1 cellular context compared by ENCODE assay signal in the genomic region with DNA sequence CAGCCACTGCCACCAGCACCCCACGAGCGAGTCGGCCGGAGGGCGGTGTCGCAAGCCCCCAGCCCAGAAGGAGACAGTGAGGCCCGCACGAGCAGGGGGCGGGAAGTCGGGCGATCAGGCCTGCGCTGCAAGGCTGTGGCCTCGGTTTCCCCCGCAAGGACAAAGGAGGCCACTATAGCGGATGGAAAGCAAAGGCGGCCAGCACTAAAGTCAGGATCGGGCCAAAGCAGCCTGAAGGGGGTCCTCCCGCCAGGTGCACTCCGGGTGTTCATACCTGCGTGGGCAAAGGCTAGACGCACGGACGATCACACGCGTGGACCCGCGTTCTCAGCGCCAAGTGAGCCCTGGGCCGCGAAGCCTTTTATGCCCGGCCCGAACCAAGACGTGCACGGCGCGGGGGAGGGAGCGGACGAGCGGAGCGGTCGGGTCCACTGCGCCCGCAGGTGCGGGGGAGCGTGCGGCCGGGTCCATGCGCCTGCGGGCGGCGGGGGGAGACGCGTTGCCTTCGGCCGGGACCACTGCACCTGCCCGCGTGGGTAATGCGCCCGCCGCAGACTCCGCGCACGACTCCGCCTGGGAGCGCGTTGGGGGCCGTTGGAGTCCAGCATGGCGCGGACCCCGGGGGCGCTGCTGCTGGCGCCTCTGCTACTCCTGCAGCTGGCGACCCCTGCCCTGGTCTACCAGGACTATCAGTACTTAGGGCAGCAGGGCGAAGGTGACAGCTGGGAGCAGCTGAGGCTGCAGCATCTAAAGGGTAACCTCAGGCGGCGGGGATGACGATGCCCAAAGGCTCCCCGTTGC.
TF ChIP-seq lines count a peak whose summit lies in the region.

A gene (minus strand): TSS at position 335 of the 801 bp plus-strand sequence. CDS start 539 bp downstream, outside the sequence.
A gene (plus strand): TSS at position 604 of the 801 bp plus-strand sequence. CDS start 3 bp downstream, at position 607.

TF ChIP-seq in HepG2, 621 proteins besides CTCF, POLR2A, EP300 and RAD21 (continued from another document and continues in another):
- TF ChIP-seq, protein P1, sequence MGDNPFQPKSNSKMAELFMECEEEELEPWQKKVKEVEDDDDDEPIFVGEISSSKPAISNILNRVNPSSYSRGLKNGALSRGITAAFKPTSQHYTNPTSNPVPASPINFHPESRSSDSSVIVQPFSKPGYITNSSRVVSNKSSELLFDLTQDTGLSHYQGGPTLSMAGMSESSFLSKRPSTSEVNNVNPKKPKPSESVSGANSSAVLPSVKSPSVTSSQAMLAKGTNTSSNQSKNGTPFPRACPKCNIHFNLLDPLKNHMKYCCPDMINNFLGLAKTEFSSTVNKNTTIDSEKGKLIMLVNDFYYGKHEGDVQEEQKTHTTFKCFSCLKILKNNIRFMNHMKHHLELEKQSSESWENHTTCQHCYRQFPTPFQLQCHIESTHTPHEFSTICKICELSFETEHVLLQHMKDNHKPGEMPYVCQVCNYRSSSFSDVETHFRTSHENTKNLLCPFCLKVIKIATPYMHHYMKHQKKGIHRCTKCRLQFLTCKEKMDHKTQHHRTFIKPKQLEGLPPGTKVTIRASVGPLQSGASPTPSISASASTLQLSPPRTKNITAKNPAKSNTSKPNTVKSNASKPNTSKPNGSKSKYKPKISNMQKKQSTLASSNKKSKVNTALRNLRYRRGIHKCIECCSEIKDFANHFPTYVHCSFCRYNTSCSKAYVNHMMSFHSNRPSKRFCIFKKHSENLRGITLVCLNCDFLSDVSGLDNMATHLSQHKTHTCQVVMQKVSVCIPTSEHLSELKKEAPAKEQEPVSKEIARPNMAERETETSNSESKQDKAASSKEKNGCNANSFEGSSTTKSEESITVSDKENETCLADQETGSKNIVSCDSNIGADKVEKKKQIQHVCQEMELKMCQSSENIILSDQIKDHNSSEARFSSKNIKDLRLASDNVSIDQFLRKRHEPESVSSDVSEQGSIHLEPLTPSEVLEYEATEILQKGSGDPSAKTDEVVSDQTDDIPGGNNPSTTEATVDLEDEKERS (CRISPR knock-in tag; IDR thresholded peaks at IDR 0.05), result peak; percentile 79; the same call in 1 of the 2 replicates
- TF ChIP-seq XBP1 (CRISPR knock-in tag; IDR thresholded peaks at IDR 0.05), result no peak
- TF ChIP-seq, protein P2, sequence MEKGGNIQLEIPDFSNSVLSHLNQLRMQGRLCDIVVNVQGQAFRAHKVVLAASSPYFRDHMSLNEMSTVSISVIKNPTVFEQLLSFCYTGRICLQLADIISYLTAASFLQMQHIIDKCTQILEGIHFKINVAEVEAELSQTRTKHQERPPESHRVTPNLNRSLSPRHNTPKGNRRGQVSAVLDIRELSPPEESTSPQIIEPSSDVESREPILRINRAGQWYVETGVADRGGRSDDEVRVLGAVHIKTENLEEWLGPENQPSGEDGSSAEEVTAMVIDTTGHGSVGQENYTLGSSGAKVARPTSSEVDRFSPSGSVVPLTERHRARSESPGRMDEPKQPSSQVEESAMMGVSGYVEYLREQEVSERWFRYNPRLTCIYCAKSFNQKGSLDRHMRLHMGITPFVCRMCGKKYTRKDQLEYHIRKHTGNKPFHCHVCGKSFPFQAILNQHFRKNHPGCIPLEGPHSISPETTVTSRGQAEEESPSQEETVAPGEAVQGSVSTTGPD (CRISPR knock-in tag; IDR thresholded peaks at IDR 0.05), result no peak
- peak; percentile 98 for TF ChIP-seq RBFOX2 (IDR thresholded peaks at IDR 0.05; ENCODE audit: low read depth, low read length)
- TF ChIP-seq GTF3A (CRISPR knock-in tag; conservative IDR thresholded peaks at IDR 0.05), result peak; percentile 29; the same call in 1 of the 2 replicates
- no peak for TF ChIP-seq ZNF34 (CRISPR knock-in tag; IDR thresholded peaks at IDR 0.05; ENCODE audit: borderline replicate concordance)
- TF ChIP-seq, protein P3, sequence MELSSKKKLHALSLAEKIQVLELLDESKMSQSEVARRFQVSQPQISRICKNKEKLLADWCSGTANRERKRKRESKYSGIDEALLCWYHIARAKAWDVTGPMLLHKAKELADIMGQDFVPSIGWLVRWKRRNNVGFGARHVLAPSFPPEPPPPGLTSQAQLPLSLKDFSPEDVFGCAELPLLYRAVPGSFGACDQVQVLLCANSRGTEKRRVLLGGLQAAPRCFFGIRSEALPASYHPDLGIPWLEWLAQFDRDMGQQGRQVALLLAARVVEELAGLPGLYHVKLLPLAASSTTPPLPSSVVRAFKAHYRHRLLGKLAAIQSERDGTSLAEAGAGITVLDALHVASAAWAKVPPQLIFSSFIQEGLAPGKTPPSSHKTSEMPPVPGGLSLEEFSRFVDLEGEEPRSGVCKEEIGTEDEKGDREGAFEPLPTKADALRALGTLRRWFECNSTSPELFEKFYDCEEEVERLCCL (CRISPR knock-in tag; IDR thresholded peaks at IDR 0.05; ENCODE audit: borderline replicate concordance), result peak; percentile 88; the same call in 1 of the 2 replicates
- peak; percentile 77 for TF ChIP-seq ZNF121 (CRISPR knock-in tag; IDR thresholded peaks at IDR 0.05)
- TF ChIP-seq, protein P4, sequence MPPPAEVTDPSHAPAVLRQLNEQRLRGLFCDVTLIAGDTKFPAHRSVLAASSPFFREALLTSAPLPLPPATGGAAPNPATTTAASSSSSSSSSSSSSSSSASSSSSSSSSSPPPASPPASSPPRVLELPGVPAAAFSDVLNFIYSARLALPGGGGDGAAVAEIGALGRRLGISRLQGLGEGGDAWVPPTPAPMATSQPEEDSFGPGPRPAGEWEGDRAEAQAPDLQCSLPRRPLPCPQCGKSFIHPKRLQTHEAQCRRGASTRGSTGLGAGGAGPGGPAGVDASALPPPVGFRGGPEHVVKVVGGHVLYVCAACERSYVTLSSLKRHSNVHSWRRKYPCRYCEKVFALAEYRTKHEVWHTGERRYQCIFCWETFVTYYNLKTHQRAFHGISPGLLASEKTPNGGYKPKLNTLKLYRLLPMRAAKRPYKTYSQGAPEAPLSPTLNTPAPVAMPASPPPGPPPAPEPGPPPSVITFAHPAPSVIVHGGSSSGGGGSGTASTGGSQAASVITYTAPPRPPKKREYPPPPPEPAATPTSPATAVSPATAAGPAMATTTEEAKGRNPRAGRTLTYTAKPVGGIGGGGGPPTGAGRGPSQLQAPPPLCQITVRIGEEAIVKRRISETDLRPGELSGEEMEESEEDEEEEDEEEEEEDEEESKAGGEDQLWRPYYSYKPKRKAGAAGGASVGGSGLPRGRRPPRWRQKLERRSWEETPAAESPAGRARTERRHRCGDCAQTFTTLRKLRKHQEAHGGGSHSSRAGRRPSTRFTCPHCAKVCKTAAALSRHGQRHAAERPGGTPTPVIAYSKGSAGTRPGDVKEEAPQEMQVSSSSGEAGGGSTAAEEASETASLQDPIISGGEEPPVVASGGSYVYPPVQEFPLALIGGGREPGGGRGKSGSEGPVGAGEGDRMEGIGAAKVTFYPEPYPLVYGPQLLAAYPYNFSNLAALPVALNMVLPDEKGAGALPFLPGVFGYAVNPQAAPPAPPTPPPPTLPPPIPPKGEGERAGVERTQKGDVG (CRISPR knock-in tag; IDR thresholded peaks at IDR 0.05; ENCODE audit: borderline replicate concordance), result peak; percentile 64; the same call in 1 of the 2 replicates
- TF ChIP-seq SIX4 (CRISPR knock-in tag; IDR thresholded peaks at IDR 0.05), result peak; percentile 41; the same call in 1 of the 2 replicates
- TF ChIP-seq SRF (IDR thresholded peaks at IDR 0.05; ENCODE audit: low read depth, low read length), result no peak
- TF ChIP-seq DNMT1 (CRISPR knock-in tag; IDR thresholded peaks at IDR 0.05), result peak; percentile 54; the same call in 1 of the 2 replicates
- TF ChIP-seq RORA (CRISPR knock-in tag; IDR thresholded peaks at IDR 0.05), result no peak
- 0 out of 2 replicates have a peak, but pooled peaks have one; percentile 22 for TF ChIP-seq TMF1 (CRISPR knock-in tag; IDR thresholded peaks at IDR 0.05; ENCODE audit: low read depth)
- TF ChIP-seq ZNF225 (CRISPR knock-in tag; IDR thresholded peaks at IDR 0.05), result no peak
- no peak for TF ChIP-seq HMG20A (CRISPR knock-in tag; IDR thresholded peaks at IDR 0.05; ENCODE audit: borderline replicate concordance)
- TF ChIP-seq ZNF180 (CRISPR knock-in tag; IDR thresholded peaks at IDR 0.05; ENCODE audit: borderline replicate concordance, low read depth), result no peak
- peak; percentile 85 for TF ChIP-seq ZNF550 (CRISPR knock-in tag; IDR thresholded peaks at IDR 0.05; ENCODE audit: borderline replicate concordance)
- TF ChIP-seq, protein P5, sequence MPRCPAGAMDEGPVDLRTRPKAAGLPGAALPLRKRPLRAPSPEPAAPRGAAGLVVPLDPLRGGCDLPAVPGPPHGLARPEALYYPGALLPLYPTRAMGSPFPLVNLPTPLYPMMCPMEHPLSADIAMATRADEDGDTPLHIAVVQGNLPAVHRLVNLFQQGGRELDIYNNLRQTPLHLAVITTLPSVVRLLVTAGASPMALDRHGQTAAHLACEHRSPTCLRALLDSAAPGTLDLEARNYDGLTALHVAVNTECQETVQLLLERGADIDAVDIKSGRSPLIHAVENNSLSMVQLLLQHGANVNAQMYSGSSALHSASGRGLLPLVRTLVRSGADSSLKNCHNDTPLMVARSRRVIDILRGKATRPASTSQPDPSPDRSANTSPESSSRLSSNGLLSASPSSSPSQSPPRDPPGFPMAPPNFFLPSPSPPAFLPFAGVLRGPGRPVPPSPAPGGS (CRISPR knock-in tag; IDR thresholded peaks at IDR 0.05), result peak; percentile 92
- TF ChIP-seq EZH2 (conservative IDR thresholded peaks at IDR 0.05; ENCODE audit: low read depth, low read length), result no peak
- TF ChIP-seq, protein P6, sequence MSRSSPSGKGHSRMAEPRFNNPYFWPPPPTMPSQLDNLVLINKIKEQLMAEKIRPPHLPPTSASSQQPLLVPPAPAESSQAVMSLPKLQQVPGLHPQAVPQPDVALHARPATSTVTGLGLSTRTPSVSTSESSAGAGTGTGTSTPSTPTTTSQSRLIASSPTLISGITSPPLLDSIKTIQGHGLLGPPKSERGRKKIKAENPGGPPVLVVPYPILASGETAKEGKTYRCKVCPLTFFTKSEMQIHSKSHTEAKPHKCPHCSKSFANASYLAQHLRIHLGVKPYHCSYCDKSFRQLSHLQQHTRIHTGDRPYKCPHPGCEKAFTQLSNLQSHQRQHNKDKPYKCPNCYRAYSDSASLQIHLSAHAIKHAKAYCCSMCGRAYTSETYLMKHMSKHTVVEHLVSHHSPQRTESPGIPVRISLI (CRISPR knock-in tag; IDR thresholded peaks at IDR 0.05; ENCODE audit: borderline replicate concordance), result peak; percentile 48; the same call in 1 of the 2 replicates
- no peak for TF ChIP-seq MAFF (IDR thresholded peaks at IDR 0.05; ENCODE audit: low read depth, low read length)
- TF ChIP-seq NFYC (CRISPR knock-in tag; IDR thresholded peaks at IDR 0.05), result peak; percentile 15; the same call in 1 of the 2 replicates
- no peak for TF ChIP-seq TBL1XR1 (IDR thresholded peaks at IDR 0.05; ENCODE audit: borderline replicate concordance, low read length, partially characterized antibody)
- peak; percentile 91 for TF ChIP-seq THAP11 (CRISPR knock-in tag; IDR thresholded peaks at IDR 0.05)
- peak; percentile 86 for TF ChIP-seq ZSCAN29 (CRISPR knock-in tag; conservative IDR thresholded peaks at IDR 0.05)
- no peak for TF ChIP-seq SCMH1 (CRISPR knock-in tag; IDR thresholded peaks at IDR 0.05; ENCODE audit: borderline replicate concordance)
- TF ChIP-seq SALL1 (CRISPR knock-in tag; IDR thresholded peaks at IDR 0.05), result peak; percentile 79; the same call in 1 of the 2 replicates
- TF ChIP-seq POGZ (CRISPR knock-in tag; IDR thresholded peaks at IDR 0.05), result peak; percentile 51; the same call in 1 of the 2 replicates
- no peak for TF ChIP-seq SMC3 (IDR thresholded peaks at IDR 0.05; ENCODE audit: low read length)
- TF ChIP-seq KDM3A (CRISPR knock-in tag; IDR thresholded peaks at IDR 0.05; ENCODE audit: low read depth), result peak; percentile 18; the same call in 1 of the 2 replicates
- no peak for TF ChIP-seq ZFAT (CRISPR knock-in tag; conservative IDR thresholded peaks at IDR 0.05)
- peak; percentile 95 for TF ChIP-seq HDAC1 (CRISPR knock-in tag; IDR thresholded peaks at IDR 0.05)
- TF ChIP-seq, protein P7, sequence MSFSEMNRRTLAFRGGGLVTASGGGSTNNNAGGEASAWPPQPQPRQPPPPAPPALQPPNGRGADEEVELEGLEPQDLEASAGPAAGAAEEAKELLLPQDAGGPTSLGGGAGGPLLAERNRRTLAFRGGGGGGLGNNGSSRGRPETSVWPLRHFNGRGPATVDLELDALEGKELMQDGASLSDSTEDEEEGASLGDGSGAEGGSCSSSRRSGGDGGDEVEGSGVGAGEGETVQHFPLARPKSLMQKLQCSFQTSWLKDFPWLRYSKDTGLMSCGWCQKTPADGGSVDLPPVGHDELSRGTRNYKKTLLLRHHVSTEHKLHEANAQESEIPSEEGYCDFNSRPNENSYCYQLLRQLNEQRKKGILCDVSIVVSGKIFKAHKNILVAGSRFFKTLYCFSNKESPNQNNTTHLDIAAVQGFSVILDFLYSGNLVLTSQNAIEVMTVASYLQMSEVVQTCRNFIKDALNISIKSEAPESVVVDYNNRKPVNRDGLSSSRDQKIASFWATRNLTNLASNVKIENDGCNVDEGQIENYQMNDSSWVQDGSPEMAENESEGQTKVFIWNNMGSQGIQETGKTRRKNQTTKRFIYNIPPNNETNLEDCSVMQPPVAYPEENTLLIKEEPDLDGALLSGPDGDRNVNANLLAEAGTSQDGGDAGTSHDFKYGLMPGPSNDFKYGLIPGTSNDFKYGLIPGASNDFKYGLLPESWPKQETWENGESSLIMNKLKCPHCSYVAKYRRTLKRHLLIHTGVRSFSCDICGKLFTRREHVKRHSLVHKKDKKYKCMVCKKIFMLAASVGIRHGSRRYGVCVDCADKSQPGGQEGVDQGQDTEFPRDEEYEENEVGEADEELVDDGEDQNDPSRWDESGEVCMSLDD (CRISPR knock-in tag; IDR thresholded peaks at IDR 0.05; ENCODE audit: borderline replicate concordance), result no peak
- no peak for TF ChIP-seq NR2F6 (IDR thresholded peaks at IDR 0.05)
- no peak for TF ChIP-seq NR2F6 (CRISPR knock-in tag; IDR thresholded peaks at IDR 0.05)
- no peak for TF ChIP-seq ZNF207 (IDR thresholded peaks at IDR 0.05; ENCODE audit: borderline replicate concordance)
- TF ChIP-seq, protein P8, sequence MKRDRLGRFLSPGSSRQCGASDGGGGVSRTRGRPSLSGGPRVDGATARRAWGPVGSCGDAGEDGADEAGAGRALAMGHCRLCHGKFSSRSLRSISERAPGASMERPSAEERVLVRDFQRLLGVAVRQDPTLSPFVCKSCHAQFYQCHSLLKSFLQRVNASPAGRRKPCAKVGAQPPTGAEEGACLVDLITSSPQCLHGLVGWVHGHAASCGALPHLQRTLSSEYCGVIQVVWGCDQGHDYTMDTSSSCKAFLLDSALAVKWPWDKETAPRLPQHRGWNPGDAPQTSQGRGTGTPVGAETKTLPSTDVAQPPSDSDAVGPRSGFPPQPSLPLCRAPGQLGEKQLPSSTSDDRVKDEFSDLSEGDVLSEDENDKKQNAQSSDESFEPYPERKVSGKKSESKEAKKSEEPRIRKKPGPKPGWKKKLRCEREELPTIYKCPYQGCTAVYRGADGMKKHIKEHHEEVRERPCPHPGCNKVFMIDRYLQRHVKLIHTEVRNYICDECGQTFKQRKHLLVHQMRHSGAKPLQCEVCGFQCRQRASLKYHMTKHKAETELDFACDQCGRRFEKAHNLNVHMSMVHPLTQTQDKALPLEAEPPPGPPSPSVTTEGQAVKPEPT (CRISPR knock-in tag; IDR thresholded peaks at IDR 0.05; ENCODE audit: low read depth), result 0 out of 2 replicates have a peak, but pooled peaks have one; percentile 78
- peak; percentile 95 for TF ChIP-seq ZNF670 (CRISPR knock-in tag; IDR thresholded peaks at IDR 0.05; ENCODE audit: borderline replicate concordance)
- no peak for TF ChIP-seq CBX2 (IDR thresholded peaks at IDR 0.05; ENCODE audit: low read depth, low read length)
- TF ChIP-seq CBX2 (CRISPR knock-in tag; IDR thresholded peaks at IDR 0.05; ENCODE audit: low read depth), result no peak; the same call in 1 of the 2 replicates
- no peak for TF ChIP-seq ZNF749 (CRISPR knock-in tag; IDR thresholded peaks at IDR 0.05; ENCODE audit: borderline replicate concordance)
- no peak for TF ChIP-seq JUND (CRISPR knock-in tag; IDR thresholded peaks at IDR 0.05)
- peak; percentile 19; the same call in 1 of the 2 replicates for TF ChIP-seq MIXL1 (CRISPR knock-in tag; IDR thresholded peaks at IDR 0.05)
- no peak for TF ChIP-seq CREM (IDR thresholded peaks at IDR 0.05)
- TF ChIP-seq CREM (CRISPR knock-in tag; IDR thresholded peaks at IDR 0.05), result no peak
